Comparison of ENCODE assay signal across 18 cellular contexts in genomic region chr1:59418361-59418760, GRCh38.
DNase-seq lines count a peak whose midpoint lies in the region; ATAC-seq and TF ChIP-seq lines count a peak whose summit lies in the region.
"Had no signal": no experiment of that assay in that cellular context is flagged by ENCODE, and none has a peak within 500 bp of the region (broad histone marks: within the 10 kb centered on the region; RNA-seq: fewer than 3 reads in every experiment).

No MANE protein-coding gene starts in this region.

- no peaks in the 10 kb centered on the region for H3K27me3 Mint-ChIP-seq in mesothelial cell of epicardium (ENCODE audit: low read depth)
- H3K27me3 Mint-ChIP-seq: B cell had no signal

- in situ Hi-C loops in transverse colon (cut with MboI; ENCODE audit: low pct_ligation_motif_present in 1 of 4, low pct_unique_long_range_greater_than_20kb in 1 of 4, low sequenced_read_pairs in 3 of 4) = no loop called here

- H3K27ac Mint-ChIP-seq in mesothelial cell of epicardium = peak overlapping the region; percentile 8
- H3K27ac Mint-ChIP-seq: B cell had no signal

- DNase-seq in AG04450 (ENCODE audit: low read depth, low spot score) (peak; percentile 10), NT2/D1 (ENCODE audit: low read depth, low spot score) (peak; percentile 81), fibroblast of villous mesenchyme (ENCODE audit: low read depth) (peak; percentile 30), mesothelial cell of epicardium (ENCODE audit: low spot score in 2 of 2, unreplicated experiment in 2 of 2) (no peak), transverse colon (no peak), mesenteric fat pad (ENCODE audit: low spot score) (no peak), lower lobe of right lung (no peak)
- DNase-seq: 8988T, GDM1, GM23248, NCI-H1436, NCI-H2029, NCI-H2171, NCI-H526 had no signal

- no peak for ATAC-seq in lower lobe of right lung
- no peak for ATAC-seq in GM18873 (IDR thresholded peaks at IDR 0.05; ENCODE audit: low FRiP score, unreplicated experiment)
- ATAC-seq: Panc1 had no signal

- no peak for TF ChIP-seq EP300 in transverse colon (IDR thresholded peaks at IDR 0.05; ENCODE audit: low read depth)

- CTCF ChIA-PET in AG04450 (lab: Charles Lee) = no interaction called here

- 74 to 80% methylated on average over 4 of the region's 4 CpGs for WGBS in transverse colon (ENCODE audit: low coverage in 1 of 2), 2 donors

- H3K27me3 ChIP-seq in AG04450 (ENCODE audit: control insufficient read depth, insufficient read depth, low read length) (no peaks in the 10 kb centered on the region), NT2/D1 (ENCODE audit: insufficient read depth, insufficient read length) (no peaks in the 10 kb centered on the region), transverse colon (no peaks in the 10 kb centered on the region), lower lobe of right lung (ENCODE audit: low read depth) (no peaks in the 10 kb centered on the region)

- intact Hi-C loops in transverse colon (cut with DNase I; ENCODE audit: low total_unique reads) = loop anchor here (1.0 kb wide), 1 partner anchor 27 kb away; no protein-coding TSS in a partner anchor
- intact Hi-C loops in lower lobe of right lung (cut with DNase I) = no loop called here

- no peak overlapping the region for H3K9ac ChIP-seq in NT2/D1 (ENCODE audit: insufficient read length, low read depth)
- H3K9ac ChIP-seq: GM23248, KMS-11 had no signal

- H3K36me3 ChIP-seq in NT2/D1 (ENCODE audit: insufficient read depth, insufficient read length, low read length) (no peaks in the 10 kb centered on the region), transverse colon (no peaks in the 10 kb centered on the region), lower lobe of right lung (no peaks in the 10 kb centered on the region)

- H3K9me3 Mint-ChIP-seq in mesothelial cell of epicardium = peaks cover 5% of the 10 kb centered on the region

- TF ChIP-seq CTCF in AG04450 (IDR thresholded peaks at IDR 0.05; ENCODE audit: low read depth, low read length) (no peak), fibroblast of villous mesenchyme (IDR thresholded peaks at IDR 0.05; ENCODE audit: insufficient read depth, low read depth, low read length) (no peak), mesothelial cell of epicardium (IDR thresholded peaks at IDR 0.05; ENCODE audit: unreplicated experiment) (no peak), transverse colon (IDR thresholded peaks at IDR 0.05) (no peak), lower lobe of right lung (IDR thresholded peaks at IDR 0.05) (no peak)

- H3K4me3 Mint-ChIP-seq in mesothelial cell of epicardium = no peak overlapping the region
- H3K4me3 Mint-ChIP-seq: B cell had no signal

- H3K4me3 ChIP-seq in AG04450 (ENCODE audit: low read depth, low read length) (no peak overlapping the region), NT2/D1 (ENCODE audit: insufficient read length, low read depth) (no peak overlapping the region), fibroblast of villous mesenchyme (ENCODE audit: low read depth, low read length) (no peak overlapping the region), transverse colon (no peak overlapping the region), lower lobe of right lung (no peak overlapping the region)
- H3K4me3 ChIP-seq: GM23248 had no signal

- TF ChIP-seq POLR2A in transverse colon (IDR thresholded peaks at IDR 0.05) = no peak

- H3K4me1 ChIP-seq in NT2/D1 (ENCODE audit: insufficient read depth, insufficient read length) (no peaks in the 10 kb centered on the region), transverse colon (peaks cover 0 to 29% (median 7%) of the 10 kb centered on the region in 4 donors), lower lobe of right lung (peaks cover 15% of the 10 kb centered on the region)

- H3K4me1 Mint-ChIP-seq in mesothelial cell of epicardium = peaks cover 48% of the 10 kb centered on the region
- H3K4me1 Mint-ChIP-seq: B cell had no signal

- H3K9me3 ChIP-seq in AG04450 (ENCODE audit: control insufficient read depth, insufficient read depth, low read length) (no peaks in the 10 kb centered on the region; the same call in 1 of the 2 replicates), NT2/D1 (ENCODE audit: insufficient read depth, low read length) (peaks cover 27% of the 10 kb centered on the region), transverse colon (no peaks in the 10 kb centered on the region), lower lobe of right lung (no peaks in the 10 kb centered on the region)

- H3K36me3 Mint-ChIP-seq in mesothelial cell of epicardium = peaks cover 5% of the 10 kb centered on the region

- POLR2A ChIA-PET in AG04450 (lab: Yijun Ruan, JAX) = no interaction called here

- H3K27ac ChIP-seq in AG04450 (ENCODE audit: low read depth, low read length) (no peak overlapping the region), transverse colon (no peak overlapping the region), lower lobe of right lung (no peak overlapping the region)
- H3K27ac ChIP-seq: GM23248, KMS-11 had no signal

Comparison
In these comparisons a context has a peak if more than half of its experiments do, and no peak if none do; other contexts are left out.
1. DNase-seq: peak in AG04450 (single experiment), NT2/D1 (single experiment) and fibroblast of villous mesenchyme (single experiment); none in mesothelial cell of epicardium (0 of 2), transverse colon (single experiment), mesenteric fat pad (single experiment) and lower lobe of right lung (single experiment).